In genomic region chr5:1467341-1468246, GRCh38 we compare ENCODE assay signal across 28 cellular contexts. TPM values are rescaled to one million over a fixed set of nuclear protein-coding genes. Genes with fewer than 3 reads are reported as not detected.
DNase-seq lines count a peak whose midpoint lies in the region; ATAC-seq, FAIRE-seq and TF ChIP-seq lines count a peak whose summit lies in the region.
"Had no signal": no experiment of that assay in that cellular context is flagged by ENCODE, and none has a peak within 500 bp of the region (broad histone marks: within the 10 kb centered on the region; RNA-seq: fewer than 3 reads in every experiment).

No MANE protein-coding gene starts in this region.

- no peak overlapping the region for H3K27ac ChIP-seq in SK-N-SH (ENCODE audit: low read depth in 2 of 2, low read length in 1 of 2)
- no peak overlapping the region for H3K27ac ChIP-seq in HepG2 (ENCODE audit: extremely low read length, insufficient read depth, low read length)
- no peak overlapping the region for H3K27ac ChIP-seq in spleen
- H3K27ac ChIP-seq: 22Rv1, cardiac muscle cell, SK-N-MC, thyroid gland had no signal

- no peak for TF ChIP-seq POLR2A in HepG2 (IDR thresholded peaks at IDR 0.05; ENCODE audit: insufficient read depth in 1 of 2, low read depth in 2 of 2, low read length in 2 of 2)
- TF ChIP-seq POLR2A in spleen (IDR thresholded peaks at IDR 0.05), result no peak

- H3K9me2 ChIP-seq in SK-N-SH, result no peaks in the 10 kb centered on the region

- peaks cover 19% of the 10 kb centered on the region for H3K9me3 Mint-ChIP-seq in WTC11
- H3K9me3 Mint-ChIP-seq: activated naive CD4-positive, alpha-beta T cell treated with anti-CD3 and anti-CD28 coated beads, Interleukin-2, amount 50 U/mL, for 24 hours had no signal

- H3K4me2 ChIP-seq in SK-N-SH, result no peak overlapping the region
- H3K4me2 ChIP-seq in HepG2 (ENCODE audit: low read depth, low read length), result no peak overlapping the region
- H3K4me2 ChIP-seq: smooth muscle cell had no signal

- H3K9me3 ChIP-seq in SK-N-SH (no peaks in the 10 kb centered on the region), HepG2 (ENCODE audit: low read length) (no peaks in the 10 kb centered on the region), spleen (no peaks in the 10 kb centered on the region)
- H3K9me3 ChIP-seq: thyroid gland had no signal

- peaks cover 2 to 8% of the 10 kb centered on the region in 2 experiments; a peak in 2 of 4 replicates for H3K4me1 ChIP-seq in SK-N-SH (ENCODE audit: control insufficient read depth in 1 of 2, insufficient read depth in 2 of 2, low read depth in 1 of 2, low read length in 1 of 2)
- H3K4me1 ChIP-seq in HepG2 (ENCODE audit: insufficient read depth, low read length), result peaks cover 29% of the 10 kb centered on the region
- H3K4me1 ChIP-seq in spleen, result no peaks in the 10 kb centered on the region
- H3K4me1 ChIP-seq: thyroid gland had no signal

- H3K27me3 Mint-ChIP-seq in WTC11 (ENCODE audit: low read depth), result no peaks in the 10 kb centered on the region
- H3K27me3 Mint-ChIP-seq: activated CD4-positive, alpha-beta memory T cell treated with anti-CD3 and anti-CD28 coated beads, Interleukin-2, amount 10 ng/mL, durations not matched to agents 7 days and 5 days; activated naive CD4-positive, alpha-beta T cell treated with anti-CD3 and anti-CD28 coated beads, Interleukin-2, amount 50 U/mL, for 24 hours; CD4-positive, alpha-beta memory T cell had no signal

- no peaks in the 10 kb centered on the region; the same call in 1 of the 2 replicates for H3K4me1 Mint-ChIP-seq in WTC11
- H3K4me1 Mint-ChIP-seq: activated CD4-positive, alpha-beta memory T cell treated with anti-CD3 and anti-CD28 coated beads, Interleukin-2, amount 10 ng/mL, durations not matched to agents 7 days and 5 days; activated naive CD4-positive, alpha-beta T cell treated with anti-CD3 and anti-CD28 coated beads, Interleukin-2, amount 50 U/mL, for 24 hours; mesothelial cell of epicardium had no signal

- H3K4me3 ChIP-seq in SK-N-SH (ENCODE audit: low read depth in 2 of 2, low read length in 1 of 2) (no peak overlapping the region), HepG2 (replicated peaks in 1 of 3; ENCODE audit: insufficient read depth in 1 of 3, low read depth in 2 of 3, low read length in 3 of 3) (no peak overlapping the region), spleen (no peak overlapping the region)
- H3K4me3 ChIP-seq: cardiac muscle cell, SK-N-MC, smooth muscle cell, thyroid gland had no signal

- H3K4me3 Mint-ChIP-seq in WTC11, result no peak overlapping the region
- H3K4me3 Mint-ChIP-seq: activated CD4-positive, alpha-beta memory T cell treated with anti-CD3 and anti-CD28 coated beads, Interleukin-2, amount 10 ng/mL, durations not matched to agents 7 days and 5 days; activated naive CD4-positive, alpha-beta T cell treated with anti-CD3 and anti-CD28 coated beads, Interleukin-2, amount 50 U/mL, for 24 hours; CD4-positive, alpha-beta memory T cell; mesothelial cell of epicardium; T-helper 2 cell treated with Interferon-gamma antibody and Interleukin-4, amounts not matched to agents 5 μg/mL and 100 μg/mL, for 36 hours had no signal

- intact Hi-C loops in HepG2 (cut with micrococcal nuclease; ENCODE audit: unreplicated experiment) (no loop called here), spleen (cut with DNase I; ENCODE audit: low total_unique reads) (no loop called here)

- DNase-seq in SK-N-SH (peak; percentile 27), WTC11 (ENCODE audit: low spot score) (no peak), HepG2 (ENCODE audit: low spot score) (no peak), spleen (peak; percentile 74), hepatic stellate cell (ENCODE audit: low spot score) (no peak)
- DNase-seq in activated CD4-positive, alpha-beta T cell treated with anti-CD3 and anti-CD28 coated beads, Interleukin-2, amount 50 U/mL, for 1 hour, result no peak
- DNase-seq: activated CD4-positive, alpha-beta memory T cell treated with anti-CD3 and anti-CD28 coated beads, Interleukin-2, amount 10 ng/mL, durations not matched to agents 7 days and 5 days; CD4-positive, alpha-beta memory T cell; NCI-H510A; NK-92 treated with Interleukin-12 subunit alpha and Interleukin-12 subunit beta, amount 100 ng/mL, for 24 hours; stimulated activated CD4-positive, alpha-beta T cell treated with anti-CD3 and anti-CD28 coated beads, Interleukin-2, amount 100 ng/mL, for 48 hours had no signal

- WGBS in SK-N-SH (ENCODE audit: low lambda C conversion rate), result 96% methylated on average over 45 of the region's 51 CpGs
- 97% methylated on average over 43 of the region's 51 CpGs for WGBS in HepG2 (ENCODE audit: low lambda C conversion rate)
- 93 to 96% (median 95%) methylated on average over 44 to 51 of the region's 51 CpGs for WGBS in spleen, 5 donors

- in situ Hi-C loops in HepG2 (cut with HindIII; ENCODE audit: extremely low pct_ligation_motif_present, low pct_unique_long_range_greater_than_20kb), result no loop called here

- no peaks in the 10 kb centered on the region for H3K27me3 ChIP-seq in SK-N-SH (ENCODE audit: insufficient read depth)
- H3K27me3 ChIP-seq in HepG2 (ENCODE audit: control insufficient read depth in 1 of 2, insufficient read depth in 2 of 2, low read length in 2 of 2), result no peaks in the 10 kb centered on the region
- H3K27me3 ChIP-seq in spleen (replicated peaks in 1 of 7), result no peaks in the 10 kb centered on the region
- H3K27me3 ChIP-seq: cardiac muscle cell, thyroid gland had no signal

- H3K36me3 ChIP-seq in SK-N-SH (replicated peaks in 1 of 2; ENCODE audit: control insufficient read depth in 1 of 2, insufficient read depth in 2 of 2, low read length in 1 of 2), result peaks cover 9 to 20% of the 10 kb centered on the region in 2 experiments
- H3K36me3 ChIP-seq in HepG2 (replicated peaks in 1 of 2; ENCODE audit: control insufficient read depth in 1 of 2, insufficient read depth in 2 of 2, low read length in 2 of 2), result peaks cover 13 to 26% of the 10 kb centered on the region in 2 experiments; a peak in 4 of 5 replicates
- H3K36me3 ChIP-seq in spleen, result peaks cover 3 to 100% (median 91%) of the 10 kb centered on the region in 6 donors

- peaks cover 22% of the 10 kb centered on the region for H3F3A ChIP-seq in SK-N-SH (replicated peaks; ENCODE audit: insufficient read depth)

- TF ChIP-seq RAD21 in SK-N-SH (IDR thresholded peaks at IDR 0.05; ENCODE audit: low read length), result no peak
- TF ChIP-seq RAD21 in HepG2 (CRISPR knock-in tag; IDR thresholded peaks at IDR 0.05), result no peak

- H3K27ac Mint-ChIP-seq in WTC11, result peak overlapping the region; percentile 91
- H3K27ac Mint-ChIP-seq: activated CD4-positive, alpha-beta memory T cell treated with anti-CD3 and anti-CD28 coated beads, Interleukin-2, amount 10 ng/mL, durations not matched to agents 7 days and 5 days; activated naive CD4-positive, alpha-beta T cell treated with anti-CD3 and anti-CD28 coated beads, Interleukin-2, amount 50 U/mL, for 24 hours; CD4-positive, alpha-beta memory T cell; mesothelial cell of epicardium; T-helper 2 cell treated with Interferon-gamma antibody and Interleukin-4, amounts not matched to agents 5 μg/mL and 100 μg/mL, for 36 hours had no signal

- no peaks in the 10 kb centered on the region for H3K79me2 ChIP-seq in SK-N-SH (ENCODE audit: insufficient read depth)
- H3K79me2 ChIP-seq in HepG2 (ENCODE audit: insufficient read depth, low read length), result no peaks in the 10 kb centered on the region

- no peak for TF ChIP-seq EP300 in SK-N-SH (IDR thresholded peaks at IDR 0.05; ENCODE audit: borderline replicate concordance in 1 of 2, low read depth in 1 of 2, low read length in 1 of 2)
- TF ChIP-seq EP300 in HepG2 (IDR thresholded peaks at IDR 0.05; ENCODE audit: low read depth in 2 of 2, low read length in 2 of 2), result no peak
- TF ChIP-seq EP300 in HepG2 (CRISPR knock-in tag; IDR thresholded peaks at IDR 0.05; ENCODE audit: borderline replicate concordance), result no peak

- H2AFZ ChIP-seq in SK-N-SH (ENCODE audit: low read depth), result no peak overlapping the region
- no peak overlapping the region for H2AFZ ChIP-seq in HepG2 (ENCODE audit: low read length)

- peaks cover 60% of the 10 kb centered on the region for H3K36me3 Mint-ChIP-seq in WTC11

- CTCF ChIA-PET in SK-N-SH (lab: Yijun Ruan, JAX), result interaction anchor here (0.6 to 1.9 kb wide), 23 partner anchors 10 to 300 kb away, joined by 3 to 7 read pairs (median 3); no protein-coding TSS in a partner anchor
- CTCF ChIA-PET in WTC11 (lab: Charles Lee), result interaction anchor here (0.6 to 1.7 kb wide), 46 partner anchors 7 to 665 kb away, joined by 3 to 27 read pairs (median 4); partner anchors contain the start of genes CLPTM1L and LPCAT1
- CTCF ChIA-PET in HepG2 (lab: Yijun Ruan, JAX; ENCODE audit: low intra/inter-chr PET ratio, low total read pairs), result no interaction called here

- TF ChIP-seq CTCF in SK-N-SH (IDR thresholded peaks at IDR 0.05) (no peak), WTC11 (IDR thresholded peaks at IDR 0.05) (no peak), HepG2 (CRISPR knock-in tag; IDR thresholded peaks at IDR 0.05) (no peak), spleen (IDR thresholded peaks at IDR 0.05 in 8 of 11, conservative IDR thresholded peaks at IDR 0.05 in 3 of 11) (no peak)

- H4K20me1 ChIP-seq in SK-N-SH (ENCODE audit: insufficient read depth) (0 out of 2 replicates have a peak, but pooled peaks cover 8% of the 10 kb centered on the region), HepG2 (ENCODE audit: insufficient read depth, low read length) (peaks cover 8% of the 10 kb centered on the region; the same call in 1 of the 2 replicates)

- ATAC-seq in SK-N-SH treated with all-trans-retinoic acid at 6 μM for 48 hours (no peak), WTC11 (peak; percentile 8), HepG2 (no peak; the same call in 2 of the 3 replicates), GM21717 (IDR thresholded peaks at IDR 0.05; ENCODE audit: unreplicated experiment) (no peak)
- ATAC-seq: stimulated activated naive CD8-positive, alpha-beta T cell treated with anti-CD3 and anti-CD28 coated beads, Interleukin-15, Interleukin-2, amounts not matched to agents 100 U/mL and 50 U/mL, for 24 hours had no signal

- FAIRE-seq in HepG2 (lab: Jason Lieb, UNC), result no peak
- FAIRE-seq: endothelial cell of umbilical vein, RCC 7860 had no signal

- POLR2A ChIA-PET in SK-N-SH (lab: Yijun Ruan, JAX), result interaction anchor here (0.6 kb wide), 1 partner anchor 123 kb away, joined by 3 read pairs; no protein-coding TSS in a partner anchor
- POLR2A ChIA-PET in WTC11 (lab: Charles Lee), result no interaction called here
- POLR2A ChIA-PET in HepG2 (lab: Yijun Ruan, JAX), result no interaction called here

- no peak overlapping the region for H3K9ac ChIP-seq in SK-N-SH
- H3K9ac ChIP-seq in HepG2 (ENCODE audit: insufficient read depth, low read depth, low read length), result no peak overlapping the region

- no TSS peak for BruUV-seq in HepG2 (replicated peaks; lab: Mats Ljungman, UMichigan)

RNA-seq across cellular contexts. Expression of gene SLC6A3, which starts 22.4 kb away (rescaled TPM):
- polyA plus RNA-seq in SK-N-SH (2012; rRNA removed), result not detected in 2 replicates
- polyA plus RNA-seq in SK-N-SH (2012; cell fraction: cytosol; rRNA removed), result not detected in 2 replicates
- polyA plus RNA-seq in SK-N-SH (2012; cell fraction: nucleus; rRNA removed), result not detected in 2 replicates
- 0.53 to 0.74 TPM (median 0.64 TPM) in 3 replicates for total RNA-seq in WTC11 (2021)
- total RNA-seq in HepG2 (2016; rRNA removed; fragmentation: Illumina TruSeq; extraction: Trizol), result not detected in 2 replicates
- total RNA-seq in HepG2 (2016; cell fraction: cytosol; rRNA removed; fragmentation: Illumina TruSeq; extraction: Trizol; ENCODE audit: low read depth), result not detected in 2 replicates
- not detected in 2 replicates for total RNA-seq in HepG2 (2016; cell fraction: insoluble cytoplasmic fraction; rRNA removed; fragmentation: Illumina TruSeq; extraction: Trizol)
- total RNA-seq in HepG2 (2016; cell fraction: membrane; rRNA removed; fragmentation: Illumina TruSeq; extraction: Trizol), result not detected in 2 replicates
- not detected in 2 replicates for total RNA-seq in HepG2 (2016; cell fraction: nucleus; rRNA removed; fragmentation: Illumina TruSeq; extraction: Trizol)
- polyA plus RNA-seq in HepG2 (2011; rRNA removed), result 0.01 and 0.12 TPM in 2 replicates
- 0.03 and 0.06 TPM in 2 replicates for polyA plus RNA-seq in HepG2 (2011; cell fraction: cytosol; rRNA removed)
- polyA plus RNA-seq in HepG2 (2011; cell fraction: nucleus; rRNA removed), result 0.18 and 0.36 TPM in 2 replicates
- polyA plus RNA-seq in HepG2 (2012), result 0.15 and 0.17 TPM in 2 replicates
- polyA plus RNA-seq in HepG2 (2016; cell fraction: cytosol; fragmentation: Illumina TruSeq; extraction: Trizol; ENCODE audit: low read depth), result not detected in 2 replicates
- polyA plus RNA-seq in HepG2 (2016; cell fraction: insoluble cytoplasmic fraction; fragmentation: Illumina TruSeq; extraction: Trizol; ENCODE audit: low read depth), result not detected in 2 replicates
- polyA plus RNA-seq in HepG2 (2016; cell fraction: membrane; fragmentation: Illumina TruSeq; extraction: Trizol; ENCODE audit: low read depth), result not detected in 2 replicates
- not detected in 2 replicates for polyA plus RNA-seq in HepG2 (2016; cell fraction: nucleus; fragmentation: Illumina TruSeq; extraction: Trizol; ENCODE audit: insufficient read depth, low read depth)
- polyA minus RNA-seq in HepG2 (2011; rRNA and poly(A)+ RNA removed; ENCODE audit: low replicate concordance), result 0.12 and 0.14 TPM in 2 replicates
- polyA minus RNA-seq in HepG2 (2011; cell fraction: cytosol; rRNA and poly(A)+ RNA removed), result not detected in 2 replicates
- 0.12 TPM in 1 of 2 replicates, not detected in the other for polyA minus RNA-seq in HepG2 (2011; cell fraction: nucleus; rRNA and poly(A)+ RNA removed)
- total RNA-seq in spleen, result under 1 TPM in 3 of 7 donors, not detected in 4; 0.09 to 0.27 (median 0.18) TPM
- under 1 TPM; 0.02 to 0.06 (median 0.03) TPM for polyA plus RNA-seq in spleen
- total RNA-seq: activated CD4-positive, alpha-beta memory T cell treated with anti-CD3 and anti-CD28 coated beads, Interleukin-2, amount 10 ng/mL, durations not matched to agents 7 days and 5 days; cardiac muscle cell; CD4-positive, alpha-beta memory T cell; dermis microvascular lymphatic vessel endothelial cell; endothelial cell of umbilical vein; G401; MCF 10A; pulmonary artery endothelial cell; smooth muscle cell had no signal
- polyA plus RNA-seq: cardiac muscle cell; CD4-positive, alpha-beta memory T cell; endothelial cell of umbilical vein; smooth muscle cell had no signal

RNA-seq across cellular contexts. Expression of gene LPCAT1, which starts 56.2 kb away (rescaled TPM):
- 32.5 and 42.3 TPM in 2 replicates for polyA plus RNA-seq in SK-N-SH (2012; rRNA removed)
- 30.1 and 38.3 TPM in 2 replicates for polyA plus RNA-seq in SK-N-SH (2012; cell fraction: cytosol; rRNA removed)
- polyA plus RNA-seq in SK-N-SH (2012; cell fraction: nucleus; rRNA removed), result 54.3 and 65.1 TPM in 2 replicates
- total RNA-seq in WTC11 (2021), result 206 to 215 TPM (median 210 TPM) in 3 replicates
- 16.0 and 29.8 TPM in 2 replicates for total RNA-seq in HepG2 (2016; rRNA removed; fragmentation: Illumina TruSeq; extraction: Trizol)
- total RNA-seq in HepG2 (2016; cell fraction: cytosol; rRNA removed; fragmentation: Illumina TruSeq; extraction: Trizol; ENCODE audit: low read depth), result 5.1 and 9.2 TPM in 2 replicates
- total RNA-seq in HepG2 (2016; cell fraction: insoluble cytoplasmic fraction; rRNA removed; fragmentation: Illumina TruSeq; extraction: Trizol), result 14.3 and 34.5 TPM in 2 replicates
- 14.8 and 16.4 TPM in 2 replicates for total RNA-seq in HepG2 (2016; cell fraction: membrane; rRNA removed; fragmentation: Illumina TruSeq; extraction: Trizol)
- 37.9 and 47.2 TPM in 2 replicates for total RNA-seq in HepG2 (2016; cell fraction: nucleus; rRNA removed; fragmentation: Illumina TruSeq; extraction: Trizol)
- 90.6 and 115 TPM in 2 replicates for polyA plus RNA-seq in HepG2 (2011; rRNA removed)
- 65.4 and 69.9 TPM in 2 replicates for polyA plus RNA-seq in HepG2 (2011; cell fraction: cytosol; rRNA removed)
- 330 and 361 TPM in 2 replicates for polyA plus RNA-seq in HepG2 (2011; cell fraction: nucleus; rRNA removed)
- 104 and 122 TPM in 2 replicates for polyA plus RNA-seq in HepG2 (2012)
- polyA plus RNA-seq in HepG2 (2016; cell fraction: cytosol; fragmentation: Illumina TruSeq; extraction: Trizol; ENCODE audit: low read depth), result 3.8 and 4.2 TPM in 2 replicates
- 18.3 and 19.5 TPM in 2 replicates for polyA plus RNA-seq in HepG2 (2016; cell fraction: insoluble cytoplasmic fraction; fragmentation: Illumina TruSeq; extraction: Trizol; ENCODE audit: low read depth)
- polyA plus RNA-seq in HepG2 (2016; cell fraction: membrane; fragmentation: Illumina TruSeq; extraction: Trizol; ENCODE audit: low read depth), result 9.2 and 10.4 TPM in 2 replicates
- 89.7 and 92.4 TPM in 2 replicates for polyA plus RNA-seq in HepG2 (2016; cell fraction: nucleus; fragmentation: Illumina TruSeq; extraction: Trizol; ENCODE audit: insufficient read depth, low read depth)
- polyA minus RNA-seq in HepG2 (2011; rRNA and poly(A)+ RNA removed; ENCODE audit: low replicate concordance), result 56.1 and 65.1 TPM in 2 replicates
- polyA minus RNA-seq in HepG2 (2011; cell fraction: cytosol; rRNA and poly(A)+ RNA removed), result 44.6 and 51.7 TPM in 2 replicates
- 90.3 and 92.4 TPM in 2 replicates for polyA minus RNA-seq in HepG2 (2011; cell fraction: nucleus; rRNA and poly(A)+ RNA removed)
- total RNA-seq in spleen, result 100 to 1,000 TPM; 126 to 322 (median 223) TPM
- polyA plus RNA-seq in spleen, result 100 to 1,000 TPM in 1 of 3 donors, 10 to 100 TPM in 2; 52.2 to 123 (median 94.8) TPM

Comparison
In these comparisons a context has a peak if more than half of its experiments do, and no peak if none do; other contexts are left out.
1. DNase-seq: peak in SK-N-SH (single experiment) and spleen (single experiment); none in WTC11 (single experiment), HepG2 (single experiment), hepatic stellate cell (single experiment) and activated CD4-positive, alpha-beta T cell treated with anti-CD3 and anti-CD28 coated beads, Interleukin-2, amount 50 U/mL, for 1 hour (single experiment).